In the genomic region with DNA sequence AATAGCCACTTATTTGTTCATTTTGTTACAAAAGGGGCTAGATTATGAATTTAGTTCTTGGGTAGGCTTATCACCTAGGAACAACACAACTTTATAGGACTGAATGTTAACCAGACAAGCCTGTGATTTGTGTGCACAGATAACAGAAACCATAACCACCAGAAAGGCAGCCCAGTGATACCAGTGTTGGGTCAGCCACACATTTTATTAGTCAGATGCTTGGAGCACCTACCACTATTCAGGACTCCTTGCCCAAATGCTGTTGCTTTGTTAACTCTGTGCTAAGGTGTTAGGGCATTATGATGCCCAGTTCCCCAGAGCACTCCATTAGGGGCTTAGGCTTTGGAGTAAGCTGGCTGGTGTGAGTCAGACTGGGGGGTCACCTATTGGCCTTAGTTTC, we compare ENCODE assay signal across 9 cellular contexts. TPM values are rescaled to one million over a fixed set of nuclear protein-coding genes. Genes with fewer than 3 reads are reported as not detected.
DNase-seq lines count a peak whose midpoint lies in the region; ATAC-seq, FAIRE-seq and TF ChIP-seq lines count a peak whose summit lies in the region.
"Had no signal": no experiment of that assay in that cellular context is flagged by ENCODE, and none has a peak within 500 bp of the region (broad histone marks: within the 10 kb centered on the region; RNA-seq: fewer than 3 reads in every experiment).

No MANE protein-coding gene starts in this region.

- DNase-seq in CMK (ENCODE audit: low read depth) (peak; percentile 40), fibroblast of the aortic adventitia (ENCODE audit: low read depth) (peak; percentile 50), CD1c-positive myeloid dendritic cell (ENCODE audit: extremely low spot score) (no peak), HTR-8/SVneo (ENCODE audit: insufficient read length, low spot score) (no peak), AML-193 (lab: John Stamatoyannopoulos, UW) (no peak)
- no peak for DNase-seq in activated CD8-positive, alpha-beta memory T cell treated with anti-CD3 and anti-CD28 coated beads, Interleukin-2, amount 50 U/mL, for 4 hours
- DNase-seq: NCI-H2171 had no signal

- TF ChIP-seq CTCF in fibroblast of the aortic adventitia (IDR thresholded peaks at IDR 0.05; ENCODE audit: insufficient read depth, low read length), result no peak

- no peak for FAIRE-seq in HTR-8/SVneo (lab: Jason Lieb, UNC)

- no peak overlapping the region for H3K4me3 ChIP-seq in fibroblast of the aortic adventitia (ENCODE audit: low read depth, low read length)

- peak; percentile 65 for ATAC-seq in GM19463 (IDR thresholded peaks at IDR 0.05; ENCODE audit: unreplicated experiment)
- ATAC-seq in HG03457 (IDR thresholded peaks at IDR 0.05; ENCODE audit: unreplicated experiment), result peak; percentile 38

RNA-seq across cellular contexts. Expression of gene PLCL2, which starts 22.5 kb away (rescaled TPM):
- total RNA-seq in fibroblast of the aortic adventitia (ENCODE audit: low replicate concordance), result 11.6 and 22.7 TPM in 2 replicates

Comparison
In these comparisons a context has a peak if more than half of its experiments do, and no peak if none do; other contexts are left out.
1. DNase-seq: peak in CMK (single experiment) and fibroblast of the aortic adventitia (single experiment); none in CD1c-positive myeloid dendritic cell (single experiment), activated CD8-positive, alpha-beta memory T cell treated with anti-CD3 and anti-CD28 coated beads, Interleukin-2, amount 50 U/mL, for 4 hours (single experiment), HTR-8/SVneo (single experiment) and AML-193 (0 of 2).